In the genomic region with DNA sequence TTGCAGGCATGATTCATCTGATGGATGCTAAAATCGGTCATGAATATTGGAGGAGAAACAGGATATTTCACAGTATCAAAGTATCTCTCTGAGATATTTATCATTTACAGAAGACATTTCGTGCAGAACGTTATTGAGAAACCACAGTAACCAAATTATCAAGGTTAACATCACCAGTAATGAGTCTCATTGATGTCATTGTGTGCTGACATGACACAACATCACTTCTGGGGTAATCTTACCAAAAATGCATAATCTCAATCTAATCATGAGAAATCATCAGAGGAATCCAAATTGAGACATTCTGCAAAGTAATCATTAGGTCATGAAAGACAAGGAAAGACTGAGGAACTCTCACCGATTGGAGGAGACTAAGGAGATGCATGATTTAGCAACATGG, we compare ENCODE assay signal across 25 cellular contexts. TPM values are rescaled to one million over a fixed set of nuclear protein-coding genes. Genes with fewer than 3 reads are reported as not detected.
DNase-seq lines count a peak whose midpoint lies in the region; ATAC-seq, FAIRE-seq and TF ChIP-seq lines count a peak whose summit lies in the region.
"Had no signal": no experiment of that assay in that cellular context is flagged by ENCODE, and none has a peak within 500 bp of the region (broad histone marks: within the 10 kb centered on the region; RNA-seq: fewer than 3 reads in every experiment).

No MANE protein-coding gene starts in this region.

- WGBS in A549 (ENCODE audit: missing lambda C conversion rate) = 23% methylated on average over 4 of the region's 4 CpGs

- H3K27me3 ChIP-seq in Karpas-422 (ENCODE audit: low read length) (no peaks in the 10 kb centered on the region), left lung (no peaks in the 10 kb centered on the region)
- H3K27me3 ChIP-seq: BE2C; BLaER1 treated with 17β-estradiol and CSF1 and Interleukin-3, amounts not matched to agents 10 nM and 100 nM had no signal

- H4K20me1 ChIP-seq in Karpas-422 (ENCODE audit: insufficient read depth, low read depth, low read length) = no peaks in the 10 kb centered on the region
- H4K20me1 ChIP-seq: BLaER1 treated with 17β-estradiol and CSF1 and Interleukin-3, amounts not matched to agents 10 nM and 100 nM had no signal

- H3K4me3 Mint-ChIP-seq in activated T-helper 2 cell treated with anti-CD3 and anti-CD28 coated beads, Interferon-gamma antibody, Interleukin-2, Interleukin-4, amounts not matched to agents 10 μg/mL and 5 μg/mL and 100 μg/mL, durations not matched to agents 14 hours and 24 hours and 36 hours (ENCODE audit: low read depth) = no peak overlapping the region
- no peak overlapping the region for H3K4me3 Mint-ChIP-seq in activated T-cell treated with anti-CD3 and anti-CD28 coated beads, Interleukin-2, amount 50 U/mL, for 24 hours
- H3K4me3 Mint-ChIP-seq: CD14-positive monocyte; CD4-positive, alpha-beta T cell; CD8-positive, alpha-beta memory T cell had no signal

- ATAC-seq in A549 = no peak
- ATAC-seq in sciatic nerve = no peak
- no peak for ATAC-seq in left lung
- ATAC-seq: GM12878 had no signal

- H3K79me2 ChIP-seq in Karpas-422 (ENCODE audit: low read length) = no peaks in the 10 kb centered on the region

- H3K27ac Mint-ChIP-seq in activated T-helper 2 cell treated with anti-CD3 and anti-CD28 coated beads, Interferon-gamma antibody, Interleukin-2, Interleukin-4, amounts not matched to agents 10 μg/mL and 5 μg/mL and 100 μg/mL, durations not matched to agents 14 hours and 24 hours and 36 hours = peak overlapping the region; percentile 76
- H3K27ac Mint-ChIP-seq in activated T-cell treated with anti-CD3 and anti-CD28 coated beads, Interleukin-2, amount 50 U/mL, for 24 hours = no peak overlapping the region
- H3K27ac Mint-ChIP-seq: CD14-positive monocyte; CD4-positive, alpha-beta T cell; CD8-positive, alpha-beta memory T cell had no signal

- POLR2A ChIA-PET in A549 (lab: Yijun Ruan, JAX) = no interaction called here

- no peaks in the 10 kb centered on the region for H3K9me3 Mint-ChIP-seq in activated T-helper 2 cell treated with anti-CD3 and anti-CD28 coated beads, Interferon-gamma antibody, Interleukin-2, Interleukin-4, amounts not matched to agents 10 μg/mL and 5 μg/mL and 100 μg/mL, durations not matched to agents 14 hours and 24 hours and 36 hours
- H3K9me3 Mint-ChIP-seq in activated T-cell treated with anti-CD3 and anti-CD28 coated beads, Interleukin-2, amount 50 U/mL, for 24 hours = no peaks in the 10 kb centered on the region
- H3K9me3 Mint-ChIP-seq: CD4-positive, alpha-beta T cell; CD8-positive, alpha-beta memory T cell had no signal

- H3K36me3 Mint-ChIP-seq in activated T-helper 2 cell treated with anti-CD3 and anti-CD28 coated beads, Interferon-gamma antibody, Interleukin-2, Interleukin-4, amounts not matched to agents 10 μg/mL and 5 μg/mL and 100 μg/mL, durations not matched to agents 14 hours and 24 hours and 36 hours (ENCODE audit: low read depth) = no peaks in the 10 kb centered on the region
- no peaks in the 10 kb centered on the region for H3K36me3 Mint-ChIP-seq in activated T-cell treated with anti-CD3 and anti-CD28 coated beads, Interleukin-2, amount 50 U/mL, for 24 hours (ENCODE audit: low read depth)
- H3K36me3 Mint-ChIP-seq: CD14-positive monocyte; CD8-positive, alpha-beta memory T cell had no signal

- H3K27ac ChIP-seq in A549 (no peak overlapping the region), Karpas-422 (ENCODE audit: low read length) (no peak overlapping the region), left lung (no peak overlapping the region)
- H3K27ac ChIP-seq: 22Rv1; BLaER1 treated with 17β-estradiol and CSF1 and Interleukin-3, amounts not matched to agents 10 nM and 100 nM; GM23248 had no signal

- TF ChIP-seq EP300 in A549 (IDR thresholded peaks at IDR 0.05) = no peak

- H3K36me3 ChIP-seq in Karpas-422 (ENCODE audit: insufficient read depth, low read length) (no peaks in the 10 kb centered on the region), left lung (no peaks in the 10 kb centered on the region)
- H3K36me3 ChIP-seq: BE2C; BLaER1 treated with 17β-estradiol and CSF1 and Interleukin-3, amounts not matched to agents 10 nM and 100 nM had no signal

- peaks cover 6% of the 10 kb centered on the region for H3K27me3 Mint-ChIP-seq in activated T-helper 2 cell treated with anti-CD3 and anti-CD28 coated beads, Interferon-gamma antibody, Interleukin-2, Interleukin-4, amounts not matched to agents 10 μg/mL and 5 μg/mL and 100 μg/mL, durations not matched to agents 14 hours and 24 hours and 36 hours (ENCODE audit: low read depth)
- peaks cover 11% of the 10 kb centered on the region for H3K27me3 Mint-ChIP-seq in activated T-cell treated with anti-CD3 and anti-CD28 coated beads, Interleukin-2, amount 50 U/mL, for 24 hours

- H3K9me3 ChIP-seq in A549 (no peaks in the 10 kb centered on the region), Karpas-422 (ENCODE audit: low read length) (no peaks in the 10 kb centered on the region), left lung (no peaks in the 10 kb centered on the region)
- H3K9me3 ChIP-seq: BE2C; BLaER1 treated with 17β-estradiol and CSF1 and Interleukin-3, amounts not matched to agents 10 nM and 100 nM had no signal

- no peak overlapping the region for H2AFZ ChIP-seq in Karpas-422 (ENCODE audit: low read length)
- H2AFZ ChIP-seq: GM23248 had no signal

- intact Hi-C loops in activated T-helper 2 cell treated with anti-CD3 and anti-CD28 coated beads, Interferon-gamma antibody, Interleukin-2, Interleukin-4, amounts not matched to agents 10 μg/mL and 5 μg/mL and 100 μg/mL, durations not matched to agents 14 hours and 24 hours and 36 hours (cut with micrococcal nuclease) = no loop called here
- intact Hi-C loops in sciatic nerve (cut with DNase I) (no loop called here), left lung (cut with DNase I) (no loop called here)

- TF ChIP-seq POLR2A in A549 (IDR thresholded peaks at IDR 0.05; ENCODE audit: low read length) = no peak

- no peak for FAIRE-seq in A549 (lab: Jason Lieb, UNC)
- FAIRE-seq: A204.1, GM12878, GM19239, H1 had no signal

- H3K4me3 ChIP-seq in A549 (no peak overlapping the region), Karpas-422 (ENCODE audit: low read length) (no peak overlapping the region), left lung (no peak overlapping the region)
- H3K4me3 ChIP-seq: BLaER1 treated with 17β-estradiol and CSF1 and Interleukin-3, amounts not matched to agents 10 nM and 100 nM; GM12878; GM23248 had no signal

- TF ChIP-seq CTCF in A549 (IDR thresholded peaks at IDR 0.05) (no peak), left lung (IDR thresholded peaks at IDR 0.05) (no peak)

- no peak overlapping the region for H3K9ac ChIP-seq in Karpas-422 (ENCODE audit: low read length)
- H3K9ac ChIP-seq: BLaER1 treated with 17β-estradiol and CSF1 and Interleukin-3, amounts not matched to agents 10 nM and 100 nM; GM23248 had no signal

- H3K4me2 ChIP-seq in A549 (no peak overlapping the region), Karpas-422 (ENCODE audit: low read depth, low read length, poor library complexity, severe bottlenecking) (no peak overlapping the region)
- H3K4me2 ChIP-seq: BLaER1 treated with 17β-estradiol and CSF1 and Interleukin-3, amounts not matched to agents 10 nM and 100 nM had no signal

- CTCF ChIA-PET in A549 (lab: Yijun Ruan, JAX) = interaction anchor here (0.7 to 1.1 kb wide), 2 partner anchors 234 to 518 kb away, joined by 3 to 4 read pairs; no protein-coding TSS in a partner anchor

- H3K4me1 ChIP-seq in A549 (no peaks in the 10 kb centered on the region), Karpas-422 (ENCODE audit: low read length) (no peaks in the 10 kb centered on the region), left lung (no peaks in the 10 kb centered on the region)
- H3K4me1 ChIP-seq: BE2C had no signal

- DNase-seq in A549 (ENCODE audit: low read depth in 1 of 2, low spot score in 1 of 2) (no peak), Karpas-422 (peak; percentile 15), sciatic nerve (ENCODE audit: low spot score) (no peak), left lung (no peak)
- no peak for DNase-seq in activated T-helper 2 cell treated with anti-CD3 and anti-CD28 coated beads, Interferon-gamma antibody, Interleukin-2, Interleukin-4, amounts not matched to agents 10 μg/mL and 5 μg/mL and 100 μg/mL, durations not matched to agents 14 hours and 24 hours and 36 hours (ENCODE audit: low spot score)
- DNase-seq in activated T-cell treated with anti-CD3 and anti-CD28 coated beads, Interleukin-2, amount 50 U/mL, for 24 hours = no peak
- DNase-seq: ACHN; AML-193; BE2C; Calu3; CD4-positive, alpha-beta T cell; CD8-positive, alpha-beta memory T cell; DMS153; DND-41; GDM1; GM23248; H7; HCEC 1CT had no signal

- H3K9me2 ChIP-seq in Karpas-422 (replicated peaks; ENCODE audit: insufficient read depth, low read length) = no peaks in the 10 kb centered on the region

- no peak for TF ChIP-seq RAD21 in A549 (conservative IDR thresholded peaks at IDR 0.05 in 1 of 2, IDR thresholded peaks at IDR 0.05 in 1 of 2)

- peaks cover 19% of the 10 kb centered on the region for H3K4me1 Mint-ChIP-seq in activated T-helper 2 cell treated with anti-CD3 and anti-CD28 coated beads, Interferon-gamma antibody, Interleukin-2, Interleukin-4, amounts not matched to agents 10 μg/mL and 5 μg/mL and 100 μg/mL, durations not matched to agents 14 hours and 24 hours and 36 hours (ENCODE audit: low read depth)
- H3K4me1 Mint-ChIP-seq in activated T-cell treated with anti-CD3 and anti-CD28 coated beads, Interleukin-2, amount 50 U/mL, for 24 hours (ENCODE audit: low read depth) = peaks cover 2% of the 10 kb centered on the region
- H3K4me1 Mint-ChIP-seq: CD8-positive, alpha-beta memory T cell had no signal

RNA-seq across cellular contexts. Expression of gene C5orf22, which starts 42.7 kb away (rescaled TPM):
- 25.2 and 29.4 TPM in 2 replicates for polyA plus RNA-seq in A549 (2011; rRNA removed)
- polyA plus RNA-seq in A549 (2012; cell fraction: cytosol; rRNA removed) = 6.7 and 10.1 TPM in 2 replicates
- polyA plus RNA-seq in A549 (2012; cell fraction: nucleus; rRNA removed) = 3.7 and 7.1 TPM in 2 replicates
- 12.4 to 13.6 TPM (median 12.8 TPM) in 3 replicates for polyA plus RNA-seq in A549 (2017; fragmentation: RNase III; extraction: RNeasy Plus Mini Kit Qiagen cat#74134 plus additional on column Dnase treatment)
- polyA minus RNA-seq in A549 (2011; rRNA and poly(A)+ RNA removed) = 9.7 and 10.6 TPM in 2 replicates
- total RNA-seq in Karpas-422 (2014; rRNA removed; shearing (Covaris generic); ENCODE audit: low replicate concordance) = 34.3 and 57.7 TPM in 2 replicates
- 34.3 and 37.6 TPM in 2 replicates for total RNA-seq in activated T-helper 2 cell treated with anti-CD3 and anti-CD28 coated beads, Interferon-gamma antibody, Interleukin-2, Interleukin-4, amounts not matched to agents 10 μg/mL and 5 μg/mL and 100 μg/mL, durations not matched to agents 14 hours and 24 hours and 36 hours
- total RNA-seq in sciatic nerve = 19.7 TPM
- total RNA-seq in left lung = 10 to 100 TPM; 21.3 to 25.4 TPM

RNA-seq across cellular contexts. Expression of gene DROSHA, which starts 42.9 kb away (rescaled TPM):
- polyA plus RNA-seq in A549 (2011; rRNA removed) (77.7 and 105 TPM in 2 replicates), A549 (2017; fragmentation: RNase III; extraction: RNeasy Plus Mini Kit Qiagen cat#74134 plus additional on column Dnase treatment) (44.3 to 49.1 TPM (median 46.9 TPM) in 3 replicates)
- 23.8 and 30.7 TPM in 2 replicates for polyA plus RNA-seq in A549 (2012; cell fraction: cytosol; rRNA removed)
- polyA plus RNA-seq in A549 (2012; cell fraction: nucleus; rRNA removed) = 45.6 and 49.2 TPM in 2 replicates
- 74.6 and 117 TPM in 2 replicates for polyA minus RNA-seq in A549 (2011; rRNA and poly(A)+ RNA removed)
- 58.3 and 74.7 TPM in 2 replicates for total RNA-seq in Karpas-422 (2014; rRNA removed; shearing (Covaris generic); ENCODE audit: low replicate concordance)
- total RNA-seq in activated T-helper 2 cell treated with anti-CD3 and anti-CD28 coated beads, Interferon-gamma antibody, Interleukin-2, Interleukin-4, amounts not matched to agents 10 μg/mL and 5 μg/mL and 100 μg/mL, durations not matched to agents 14 hours and 24 hours and 36 hours = 98.1 and 101 TPM in 2 replicates
- total RNA-seq in sciatic nerve (69.8 TPM), left lung (10 to 100 TPM; 46.6 to 48.2 TPM)
